Comparison of ENCODE assay signal across 1 cellular context in the genomic region with DNA sequence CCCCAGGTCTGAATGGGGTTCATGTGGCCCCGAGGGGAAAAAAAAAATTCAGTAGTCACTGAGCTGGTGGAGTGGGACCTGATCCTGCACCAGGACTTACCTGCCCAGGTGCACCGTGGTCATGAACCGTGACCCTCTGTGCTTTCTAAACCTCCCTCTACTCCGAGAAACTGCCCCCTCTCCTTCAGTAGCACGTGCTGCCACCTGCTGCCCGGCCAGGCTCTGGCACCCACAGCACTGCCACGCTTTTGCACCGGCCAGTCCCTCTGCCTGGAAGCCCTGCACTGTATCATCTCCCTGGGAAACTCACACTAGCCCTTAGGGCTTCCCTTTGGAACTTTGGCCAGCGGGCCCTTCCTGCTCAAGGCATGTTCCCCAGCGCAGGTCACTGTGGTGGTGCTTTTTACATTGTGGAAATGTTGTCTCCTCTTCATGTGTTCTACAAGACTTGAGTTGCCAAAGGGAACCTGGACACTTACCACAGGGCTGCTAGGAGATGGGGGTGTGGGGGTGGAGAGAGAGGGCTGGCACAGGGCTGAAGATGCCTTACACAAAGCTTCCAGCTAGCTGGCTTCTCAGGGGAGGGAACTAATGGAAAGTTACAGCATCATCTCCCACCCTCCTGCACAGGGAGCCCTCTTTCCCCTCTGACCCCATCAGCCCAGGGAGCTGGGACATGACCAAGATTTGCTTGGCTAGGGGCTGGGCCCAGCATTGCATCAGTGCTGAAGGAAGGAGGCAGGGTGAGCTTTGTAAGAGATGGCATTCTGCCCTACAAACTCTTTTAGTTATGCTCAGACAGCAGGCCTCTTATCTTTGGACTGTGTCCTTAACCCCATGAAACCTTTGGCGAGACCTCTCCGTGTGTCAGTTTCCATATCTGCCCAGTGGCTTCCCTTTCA.
TF ChIP-seq lines count a peak whose summit lies in the region.

No MANE protein-coding gene starts in this region.

TF ChIP-seq in endothelial cell of umbilical vein, 7 proteins besides CTCF, POLR2A, EP300 and RAD21:
- TF ChIP-seq, protein P1, sequence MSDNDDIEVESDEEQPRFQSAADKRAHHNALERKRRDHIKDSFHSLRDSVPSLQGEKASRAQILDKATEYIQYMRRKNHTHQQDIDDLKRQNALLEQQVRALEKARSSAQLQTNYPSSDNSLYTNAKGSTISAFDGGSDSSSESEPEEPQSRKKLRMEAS (IDR thresholded peaks at IDR 0.05; ENCODE audit: insufficient read depth, insufficient read length), result peak; percentile 6
- TF ChIP-seq EZH2 (IDR thresholded peaks at IDR 0.05; ENCODE audit: borderline replicate concordance, low read depth, low read length, severe bottlenecking), result no peak
